1 cellular context compared by ENCODE assay signal in the genomic region with DNA sequence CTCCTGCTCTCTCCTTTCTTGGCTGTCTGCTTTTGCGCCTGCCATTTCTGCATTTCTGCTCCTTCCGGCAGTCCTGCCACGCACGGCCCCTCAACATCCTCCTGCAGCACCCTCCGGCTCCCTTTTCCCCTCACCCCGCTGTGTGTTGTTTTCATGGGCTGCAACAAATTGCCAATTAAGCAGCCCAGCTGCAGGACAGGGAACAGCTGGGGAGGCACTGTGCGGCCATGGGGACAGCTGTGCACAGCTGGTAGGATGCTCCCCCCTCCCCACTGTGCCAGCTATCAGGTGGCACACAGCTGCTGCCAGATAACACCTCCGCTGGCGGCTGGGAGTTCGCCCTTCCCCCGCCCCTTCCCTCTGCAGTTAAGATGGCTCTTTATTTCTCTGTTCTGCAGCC.
TF ChIP-seq lines count a peak whose summit lies in the region.

No MANE protein-coding gene starts in this region.

TF ChIP-seq in K562, 482 proteins besides CTCF, POLR2A, EP300 and RAD21:
- TF ChIP-seq, protein P1, sequence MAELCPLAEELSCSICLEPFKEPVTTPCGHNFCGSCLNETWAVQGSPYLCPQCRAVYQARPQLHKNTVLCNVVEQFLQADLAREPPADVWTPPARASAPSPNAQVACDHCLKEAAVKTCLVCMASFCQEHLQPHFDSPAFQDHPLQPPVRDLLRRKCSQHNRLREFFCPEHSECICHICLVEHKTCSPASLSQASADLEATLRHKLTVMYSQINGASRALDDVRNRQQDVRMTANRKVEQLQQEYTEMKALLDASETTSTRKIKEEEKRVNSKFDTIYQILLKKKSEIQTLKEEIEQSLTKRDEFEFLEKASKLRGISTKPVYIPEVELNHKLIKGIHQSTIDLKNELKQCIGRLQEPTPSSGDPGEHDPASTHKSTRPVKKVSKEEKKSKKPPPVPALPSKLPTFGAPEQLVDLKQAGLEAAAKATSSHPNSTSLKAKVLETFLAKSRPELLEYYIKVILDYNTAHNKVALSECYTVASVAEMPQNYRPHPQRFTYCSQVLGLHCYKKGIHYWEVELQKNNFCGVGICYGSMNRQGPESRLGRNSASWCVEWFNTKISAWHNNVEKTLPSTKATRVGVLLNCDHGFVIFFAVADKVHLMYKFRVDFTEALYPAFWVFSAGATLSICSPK (IDR thresholded peaks at IDR 0.05; ENCODE audit: borderline replicate concordance) = no peak
- TF ChIP-seq CBFB (CRISPR knock-in tag; IDR thresholded peaks at IDR 0.05) = no peak
- TF ChIP-seq CBFA2T3 (IDR thresholded peaks at IDR 0.05) = peak; percentile 63
- TF ChIP-seq LEF1 (IDR thresholded peaks at IDR 0.05) = no peak
- no peak for TF ChIP-seq HDAC3 (IDR thresholded peaks at IDR 0.05; ENCODE audit: borderline replicate concordance, partially characterized antibody)
- TF ChIP-seq, protein P2, sequence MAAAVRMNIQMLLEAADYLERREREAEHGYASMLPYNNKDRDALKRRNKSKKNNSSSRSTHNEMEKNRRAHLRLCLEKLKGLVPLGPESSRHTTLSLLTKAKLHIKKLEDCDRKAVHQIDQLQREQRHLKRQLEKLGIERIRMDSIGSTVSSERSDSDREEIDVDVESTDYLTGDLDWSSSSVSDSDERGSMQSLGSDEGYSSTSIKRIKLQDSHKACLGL (CRISPR knock-in tag; IDR thresholded peaks at IDR 0.05; ENCODE audit: borderline replicate concordance, poor library complexity, severe bottlenecking) = no peak
- TF ChIP-seq, protein P3, sequence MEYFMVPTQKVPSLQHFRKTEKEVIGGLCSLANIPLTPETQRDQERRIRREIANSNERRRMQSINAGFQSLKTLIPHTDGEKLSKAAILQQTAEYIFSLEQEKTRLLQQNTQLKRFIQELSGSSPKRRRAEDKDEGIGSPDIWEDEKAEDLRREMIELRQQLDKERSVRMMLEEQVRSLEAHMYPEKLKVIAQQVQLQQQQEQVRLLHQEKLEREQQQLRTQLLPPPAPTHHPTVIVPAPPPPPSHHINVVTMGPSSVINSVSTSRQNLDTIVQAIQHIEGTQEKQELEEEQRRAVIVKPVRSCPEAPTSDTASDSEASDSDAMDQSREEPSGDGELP (CRISPR knock-in tag; IDR thresholded peaks at IDR 0.05; ENCODE audit: borderline replicate concordance) = peak; percentile 73; the same call in 1 of the 2 replicates
- peak; percentile 56 for TF ChIP-seq CBFA2T2 (conservative IDR thresholded peaks at IDR 0.05)
- no peak for TF ChIP-seq ZNF23 (CRISPR knock-in tag; IDR thresholded peaks at IDR 0.05)
- TF ChIP-seq HNRNPUL1 (IDR thresholded peaks at IDR 0.05; ENCODE audit: low read length) = no peak
- TF ChIP-seq NR2C1 (IDR thresholded peaks at IDR 0.05) = no peak
- TF ChIP-seq NR2C1 (tag; IDR thresholded peaks at IDR 0.05) = no peak
- no peak for TF ChIP-seq CHD4 (IDR thresholded peaks at IDR 0.05; ENCODE audit: insufficient read depth, insufficient replicate concordance, low read depth, low read length, poor library complexity, severe bottlenecking)
- TF ChIP-seq, protein P4, sequence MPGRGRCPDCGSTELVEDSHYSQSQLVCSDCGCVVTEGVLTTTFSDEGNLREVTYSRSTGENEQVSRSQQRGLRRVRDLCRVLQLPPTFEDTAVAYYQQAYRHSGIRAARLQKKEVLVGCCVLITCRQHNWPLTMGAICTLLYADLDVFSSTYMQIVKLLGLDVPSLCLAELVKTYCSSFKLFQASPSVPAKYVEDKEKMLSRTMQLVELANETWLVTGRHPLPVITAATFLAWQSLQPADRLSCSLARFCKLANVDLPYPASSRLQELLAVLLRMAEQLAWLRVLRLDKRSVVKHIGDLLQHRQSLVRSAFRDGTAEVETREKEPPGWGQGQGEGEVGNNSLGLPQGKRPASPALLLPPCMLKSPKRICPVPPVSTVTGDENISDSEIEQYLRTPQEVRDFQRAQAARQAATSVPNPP (IDR thresholded peaks at IDR 0.05; ENCODE audit: borderline replicate concordance, insufficient read depth, insufficient read length) = no peak
- TF ChIP-seq NCOR1 (IDR thresholded peaks at IDR 0.05) = no peak
- TF ChIP-seq, protein P5, sequence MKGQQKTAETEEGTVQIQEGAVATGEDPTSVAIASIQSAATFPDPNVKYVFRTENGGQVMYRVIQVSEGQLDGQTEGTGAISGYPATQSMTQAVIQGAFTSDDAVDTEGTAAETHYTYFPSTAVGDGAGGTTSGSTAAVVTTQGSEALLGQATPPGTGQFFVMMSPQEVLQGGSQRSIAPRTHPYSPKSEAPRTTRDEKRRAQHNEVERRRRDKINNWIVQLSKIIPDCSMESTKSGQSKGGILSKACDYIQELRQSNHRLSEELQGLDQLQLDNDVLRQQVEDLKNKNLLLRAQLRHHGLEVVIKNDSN (CRISPR knock-in tag; IDR thresholded peaks at IDR 0.05) = 0 out of 2 replicates have a peak, but pooled peaks have one; percentile 20
TF ChIP-seq in K562: peak in this region for 4.
